14 cellular contexts compared by ENCODE assay signal in genomic region chr20:51534764-51535386, GRCh38. TPM values are rescaled to one million over a fixed set of nuclear protein-coding genes. Genes with fewer than 3 reads are reported as not detected.
DNase-seq lines count a peak whose midpoint lies in the region; ATAC-seq and TF ChIP-seq lines count a peak whose summit lies in the region.
"Had no signal": no experiment of that assay in that cellular context is flagged by ENCODE, and none has a peak within 500 bp of the region (broad histone marks: within the 10 kb centered on the region; RNA-seq: fewer than 3 reads in every experiment).

No MANE protein-coding gene starts in this region.

- H3K79me2 ChIP-seq in mammary epithelial cell (ENCODE audit: insufficient read depth, low read length) = no peaks in the 10 kb centered on the region

- TF ChIP-seq CTCF in mesothelial cell of epicardium (IDR thresholded peaks at IDR 0.05; ENCODE audit: unreplicated experiment) = no peak
- no peak for TF ChIP-seq CTCF in mammary epithelial cell (conservative IDR thresholded peaks at IDR 0.05 in 1 of 2, IDR thresholded peaks at IDR 0.05 in 1 of 2; ENCODE audit: extremely low read depth in 1 of 2, insufficient read depth in 1 of 2, low read depth in 1 of 2, low read length in 2 of 2)

- BruUV-seq in mammary epithelial cell (replicated peaks; lab: Mats Ljungman, UMichigan) = no TSS peak

- peaks cover 28% of the 10 kb centered on the region for H3K36me3 ChIP-seq in CD4-positive, CD25-positive, alpha-beta regulatory T cell (ENCODE audit: control insufficient read depth, insufficient read depth, low read length)
- no peaks in the 10 kb centered on the region for H3K36me3 ChIP-seq in mammary epithelial cell (ENCODE audit: insufficient read depth, low read length)
- H3K36me3 ChIP-seq: sigmoid colon had no signal

- intact Hi-C loops in mammary epithelial cell (cut with micrococcal nuclease) = loop anchor here (5.0 kb wide), 1 partner anchor 148 kb away; no protein-coding TSS in a partner anchor

- H3K4me3 Mint-ChIP-seq in CD4-positive, CD25-positive, alpha-beta regulatory T cell = peak overlapping the region in 1 of 4 donors; percentile 76
- peak overlapping the region; percentile 16 for H3K4me3 Mint-ChIP-seq in activated CD8-positive, alpha-beta T cell treated with anti-CD3 and anti-CD28 coated beads, Interleukin-2, amount 10 ng/mL, durations not matched to agents 7 days and 5 days
- H3K4me3 Mint-ChIP-seq in mesothelial cell of epicardium = no peak overlapping the region

- in situ Hi-C loops in KBM-7 (cut with MboI; ENCODE audit: low pct_unique_long_range_greater_than_20kb, low sequenced_read_pairs) (no loop called here), mammary epithelial cell (cut with MboI; ENCODE audit: low sequenced_read_pairs in 2 of 2) (no loop called here)

- H3K9me3 Mint-ChIP-seq in CD4-positive, CD25-positive, alpha-beta regulatory T cell = no peaks in the 10 kb centered on the region
- no peaks in the 10 kb centered on the region for H3K9me3 Mint-ChIP-seq in activated CD8-positive, alpha-beta T cell treated with anti-CD3 and anti-CD28 coated beads, Interleukin-2, amount 10 ng/mL, durations not matched to agents 7 days and 5 days (ENCODE audit: insufficient read depth)
- H3K9me3 Mint-ChIP-seq in mesothelial cell of epicardium = peaks cover 10% of the 10 kb centered on the region

- H3K4me3 ChIP-seq in CD4-positive, CD25-positive, alpha-beta regulatory T cell (ENCODE audit: low read depth, low read length) = no peak overlapping the region
- no peak overlapping the region for H3K4me3 ChIP-seq in mammary epithelial cell (replicated peaks in 1 of 3; ENCODE audit: insufficient read depth in 1 of 3, low read depth in 2 of 3, low read length in 3 of 3)
- H3K4me3 ChIP-seq: coronary artery, sigmoid colon had no signal

- H4K20me1 ChIP-seq in mammary epithelial cell (ENCODE audit: insufficient read depth, low read length) = no peaks in the 10 kb centered on the region

- H2AFZ ChIP-seq in mammary epithelial cell (ENCODE audit: low read depth, low read length) = no peak overlapping the region

- no peak overlapping the region for H3K9ac ChIP-seq in mammary epithelial cell (ENCODE audit: insufficient read depth, low read length)

- CTCF ChIA-PET in activated CD8-positive, alpha-beta T cell treated with anti-CD3 and anti-CD28 coated beads, Interleukin-2, amount 10 ng/mL, durations not matched to agents 7 days and 5 days (lab: Charles Lee) = interaction anchor here (1.3 kb wide), 1 partner anchor 60 kb away, joined by 4 read pairs; no protein-coding TSS in a partner anchor
- CTCF ChIA-PET in mammary epithelial cell (lab: Charles Lee; ENCODE audit: low non-redundant PET) = no interaction called here

- H3K36me3 Mint-ChIP-seq in CD4-positive, CD25-positive, alpha-beta regulatory T cell = peaks cover 20% of the 10 kb centered on the region
- peaks cover 70% of the 10 kb centered on the region for H3K36me3 Mint-ChIP-seq in activated CD8-positive, alpha-beta T cell treated with anti-CD3 and anti-CD28 coated beads, Interleukin-2, amount 10 ng/mL, durations not matched to agents 7 days and 5 days (ENCODE audit: low read depth)
- peaks cover 11% of the 10 kb centered on the region for H3K36me3 Mint-ChIP-seq in mesothelial cell of epicardium

- ATAC-seq in CD4-positive, CD25-positive, alpha-beta regulatory T cell (ENCODE audit: low read depth in 2 of 2) = no peak
- peak; percentile 7 for ATAC-seq in activated CD8-positive, alpha-beta T cell treated with anti-CD3 and anti-CD28 coated beads, Interleukin-2, amount 10 ng/mL, durations not matched to agents 7 days and 5 days
- no peak for ATAC-seq in GM19397 (IDR thresholded peaks at IDR 0.05; ENCODE audit: unreplicated experiment)
- no peak for ATAC-seq in HG02970 (IDR thresholded peaks at IDR 0.05; ENCODE audit: low FRiP score, unreplicated experiment)

- no peaks in the 10 kb centered on the region for H3K27me3 Mint-ChIP-seq in CD4-positive, CD25-positive, alpha-beta regulatory T cell
- H3K27me3 Mint-ChIP-seq in activated CD8-positive, alpha-beta T cell treated with anti-CD3 and anti-CD28 coated beads, Interleukin-2, amount 10 ng/mL, durations not matched to agents 7 days and 5 days (ENCODE audit: low read depth) = no peaks in the 10 kb centered on the region
- no peaks in the 10 kb centered on the region for H3K27me3 Mint-ChIP-seq in mesothelial cell of epicardium (ENCODE audit: low read depth)

- H3K4me1 Mint-ChIP-seq in CD4-positive, CD25-positive, alpha-beta regulatory T cell = peaks cover 45 to 98% (median 78%) of the 10 kb centered on the region in 4 donors
- peaks cover 95% of the 10 kb centered on the region for H3K4me1 Mint-ChIP-seq in activated CD8-positive, alpha-beta T cell treated with anti-CD3 and anti-CD28 coated beads, Interleukin-2, amount 10 ng/mL, durations not matched to agents 7 days and 5 days (ENCODE audit: low read depth)
- peaks cover 56% of the 10 kb centered on the region for H3K4me1 Mint-ChIP-seq in mesothelial cell of epicardium

- 95% methylated on average over 9 of the region's 9 CpGs for WGBS in mammary epithelial cell (ENCODE audit: low coverage, missing lambda C conversion rate)

- no peak for DNase-seq in CD4-positive, CD25-positive, alpha-beta regulatory T cell
- DNase-seq in KBM-7 (peak; percentile 85), mesothelial cell of epicardium (ENCODE audit: low spot score in 2 of 2, unreplicated experiment in 2 of 2) (no peak), NCI-H526 (lab: John Stamatoyannopoulos, UW) (no peak), mammary epithelial cell (no peak)
- DNase-seq in activated CD8-positive, alpha-beta T cell treated with anti-CD3 and anti-CD28 coated beads, Interleukin-2, amount 10 ng/mL, durations not matched to agents 7 days and 5 days = no peak
- DNase-seq: DMS53; NCI-H226; SIG-M5; sigmoid colon; stimulated activated CD8-positive, alpha-beta memory T cell treated with anti-CD3 and anti-CD28 coated beads, Interleukin-4, amount 100 ng/mL, for 48 hours had no signal

- POLR2A ChIA-PET in activated CD8-positive, alpha-beta T cell treated with anti-CD3 and anti-CD28 coated beads, Interleukin-2, amount 10 ng/mL, durations not matched to agents 7 days and 5 days (lab: Charles Lee) = interaction anchor here (1.0 kb wide), 2 partner anchors 33 to 43 kb away, joined by 5 read pairs; no protein-coding TSS in a partner anchor

- H3K9me3 ChIP-seq in CD4-positive, CD25-positive, alpha-beta regulatory T cell (ENCODE audit: control insufficient read depth in 2 of 2, low read length in 2 of 2) = no peaks in the 10 kb centered on the region
- H3K9me3 ChIP-seq in mammary epithelial cell (replicated peaks; ENCODE audit: insufficient read depth, low read length) = no peaks in the 10 kb centered on the region
- H3K9me3 ChIP-seq: sigmoid colon had no signal

- no peaks in the 10 kb centered on the region for H3K27me3 ChIP-seq in CD4-positive, CD25-positive, alpha-beta regulatory T cell (ENCODE audit: control insufficient read depth, insufficient read depth, low read length)
- H3K27me3 ChIP-seq in mammary epithelial cell (ENCODE audit: insufficient read depth, low read length) = no peaks in the 10 kb centered on the region
- H3K27me3 ChIP-seq: sigmoid colon had no signal

- no peak overlapping the region for H3K27ac ChIP-seq in CD4-positive, CD25-positive, alpha-beta regulatory T cell (ENCODE audit: insufficient read depth, low read length, poor library complexity, severe bottlenecking)
- no peak overlapping the region for H3K27ac ChIP-seq in mammary epithelial cell (ENCODE audit: insufficient read depth, low read depth, low read length)

- no peak overlapping the region for H3K4me2 ChIP-seq in mammary epithelial cell (ENCODE audit: insufficient read depth, low read depth, low read length)

- dilution Hi-C loops in mammary epithelial cell (cut with HindIII; ENCODE audit: low sequenced_read_pairs) = no loop called here

- peak overlapping the region; percentile 7 to 88 (median 82) for H3K27ac Mint-ChIP-seq in CD4-positive, CD25-positive, alpha-beta regulatory T cell
- peak overlapping the region; percentile 62 for H3K27ac Mint-ChIP-seq in activated CD8-positive, alpha-beta T cell treated with anti-CD3 and anti-CD28 coated beads, Interleukin-2, amount 10 ng/mL, durations not matched to agents 7 days and 5 days
- peak overlapping the region; percentile 88 for H3K27ac Mint-ChIP-seq in mesothelial cell of epicardium

- H3K4me1 ChIP-seq in CD4-positive, CD25-positive, alpha-beta regulatory T cell (ENCODE audit: control insufficient read depth, insufficient read depth, low read length, poor library complexity, severe bottlenecking) = peaks cover 73% of the 10 kb centered on the region
- H3K4me1 ChIP-seq in mammary epithelial cell (ENCODE audit: insufficient read depth, low read length) = peaks cover 36% of the 10 kb centered on the region

RNA-seq across cellular contexts. Expression of gene NFATC2, which starts 7.6 kb away (rescaled TPM):
- 56.8 TPM for total RNA-seq in CD4-positive, CD25-positive, alpha-beta regulatory T cell
- 10 to 100 TPM; 11.0 to 17.6 (median 13.5) TPM for polyA plus RNA-seq in CD4-positive, CD25-positive, alpha-beta regulatory T cell
- total RNA-seq in activated CD8-positive, alpha-beta T cell treated with anti-CD3 and anti-CD28 coated beads, Interleukin-2, amount 10 ng/mL, durations not matched to agents 7 days and 5 days = 10 to 100 TPM; 53.5 to 55.8 TPM
- total RNA-seq in mesothelial cell of epicardium (13.1 to 14.0 TPM (median 14.0 TPM) in 3 replicates), mammary epithelial cell (under 1 TPM in 1 of 2 donors, not detected in 1; under 0.01 TPM)
- 0.01 TPM for polyA plus RNA-seq in mammary epithelial cell
- not detected for polyA minus RNA-seq in mammary epithelial cell

Comparison
In these comparisons a context has a peak if more than half of its experiments do, and no peak if none do; other contexts are left out.
1. RNA of gene NFATC2, which starts 7.6 kb away (total RNA-seq): 56.8 TPM in CD4-positive, CD25-positive, alpha-beta regulatory T cell (single experiment), 53.5 to 55.8 TPM in activated CD8-positive, alpha-beta T cell treated with anti-CD3 and anti-CD28 coated beads, Interleukin-2, amount 10 ng/mL, durations not matched to agents 7 days and 5 days and 13.1 to 14.0 TPM in mesothelial cell of epicardium; under 0.01 TPM in mammary epithelial cell; every median in the first group is over 10 times any median in the second.
2. Peak in every context shown above with its lines, with median percentiles within 50 percentile points of each other: H3K27ac Mint-ChIP-seq.